ENCODE assay signal across 1 cellular context in the genomic region with DNA sequence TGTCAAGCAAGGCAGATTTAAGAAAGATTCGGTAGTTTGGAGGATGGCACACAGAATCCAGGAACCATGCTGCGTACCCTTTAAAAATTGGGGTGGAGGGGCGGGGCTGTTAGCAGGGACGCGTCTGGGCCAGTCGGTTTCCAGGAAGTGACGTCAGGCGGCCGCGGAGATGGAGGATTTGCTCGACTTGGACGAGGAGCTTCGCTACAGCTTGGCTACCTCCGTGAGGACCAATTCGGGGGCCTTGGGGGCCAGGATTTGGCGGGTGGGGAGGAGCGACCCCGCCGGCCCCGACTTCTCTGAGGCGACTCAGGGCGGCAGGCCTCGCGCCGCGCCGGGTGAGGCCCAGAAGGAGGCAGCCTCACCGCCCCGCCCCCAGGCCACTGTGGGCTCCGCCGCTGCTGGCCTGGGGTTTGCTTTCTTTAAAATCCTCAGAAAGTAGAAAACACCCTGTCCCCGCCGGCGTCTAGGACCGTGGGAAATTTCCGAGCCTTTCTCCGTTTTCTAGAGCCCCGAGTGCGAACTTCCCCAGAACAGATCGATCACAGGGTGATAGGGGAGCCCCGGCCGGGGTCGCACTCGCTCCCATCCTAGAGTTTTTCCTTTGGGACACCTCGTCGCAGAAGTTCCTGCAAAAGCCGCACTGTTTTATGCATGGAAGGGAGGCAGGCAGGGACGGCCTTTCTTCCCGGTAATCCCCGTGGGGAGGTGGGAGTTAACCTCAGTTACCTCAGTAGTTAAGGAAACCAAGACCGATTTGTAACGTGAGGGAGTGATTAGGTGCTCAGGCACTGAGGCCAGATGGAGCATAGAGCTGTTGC.
TF ChIP-seq lines count a peak whose summit lies in the region.

A gene (plus strand): TSS at position 146 of the 821 bp plus-strand sequence. CDS start 24 bp downstream, at position 170.

TF ChIP-seq in K562, 482 proteins besides CTCF, POLR2A, EP300 and RAD21 (continued from another document):
- TF ChIP-seq, protein P1, sequence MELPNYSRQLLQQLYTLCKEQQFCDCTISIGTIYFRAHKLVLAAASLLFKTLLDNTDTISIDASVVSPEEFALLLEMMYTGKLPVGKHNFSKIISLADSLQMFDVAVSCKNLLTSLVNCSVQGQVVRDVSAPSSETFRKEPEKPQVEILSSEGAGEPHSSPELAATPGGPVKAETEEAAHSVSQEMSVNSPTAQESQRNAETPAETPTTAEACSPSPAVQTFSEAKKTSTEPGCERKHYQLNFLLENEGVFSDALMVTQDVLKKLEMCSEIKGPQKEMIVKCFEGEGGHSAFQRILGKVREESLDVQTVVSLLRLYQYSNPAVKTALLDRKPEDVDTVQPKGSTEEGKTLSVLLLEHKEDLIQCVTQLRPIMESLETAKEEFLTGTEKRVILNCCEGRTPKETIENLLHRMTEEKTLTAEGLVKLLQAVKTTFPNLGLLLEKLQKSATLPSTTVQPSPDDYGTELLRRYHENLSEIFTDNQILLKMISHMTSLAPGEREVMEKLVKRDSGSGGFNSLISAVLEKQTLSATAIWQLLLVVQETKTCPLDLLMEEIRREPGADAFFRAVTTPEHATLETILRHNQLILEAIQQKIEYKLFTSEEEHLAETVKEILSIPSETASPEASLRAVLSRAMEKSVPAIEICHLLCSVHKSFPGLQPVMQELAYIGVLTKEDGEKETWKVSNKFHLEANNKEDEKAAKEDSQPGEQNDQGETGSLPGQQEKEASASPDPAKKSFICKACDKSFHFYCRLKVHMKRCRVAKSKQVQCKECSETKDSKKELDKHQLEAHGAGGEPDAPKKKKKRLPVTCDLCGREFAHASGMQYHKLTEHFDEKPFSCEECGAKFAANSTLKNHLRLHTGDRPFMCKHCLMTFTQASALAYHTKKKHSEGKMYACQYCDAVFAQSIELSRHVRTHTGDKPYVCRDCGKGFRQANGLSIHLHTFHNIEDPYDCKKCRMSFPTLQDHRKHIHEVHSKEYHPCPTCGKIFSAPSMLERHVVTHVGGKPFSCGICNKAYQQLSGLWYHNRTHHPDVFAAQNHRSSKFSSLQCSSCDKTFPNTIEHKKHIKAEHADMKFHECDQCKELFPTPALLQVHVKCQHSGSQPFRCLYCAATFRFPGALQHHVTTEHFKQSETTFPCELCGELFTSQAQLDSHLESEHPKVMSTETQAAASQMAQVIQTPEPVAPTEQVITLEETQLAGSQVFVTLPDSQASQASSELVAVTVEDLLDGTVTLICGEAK (IDR thresholded peaks at IDR 0.05) = peak; percentile 85
- TF ChIP-seq, protein P1 (CRISPR knock-in tag; IDR thresholded peaks at IDR 0.05) = no peak
- TF ChIP-seq, protein P2, sequence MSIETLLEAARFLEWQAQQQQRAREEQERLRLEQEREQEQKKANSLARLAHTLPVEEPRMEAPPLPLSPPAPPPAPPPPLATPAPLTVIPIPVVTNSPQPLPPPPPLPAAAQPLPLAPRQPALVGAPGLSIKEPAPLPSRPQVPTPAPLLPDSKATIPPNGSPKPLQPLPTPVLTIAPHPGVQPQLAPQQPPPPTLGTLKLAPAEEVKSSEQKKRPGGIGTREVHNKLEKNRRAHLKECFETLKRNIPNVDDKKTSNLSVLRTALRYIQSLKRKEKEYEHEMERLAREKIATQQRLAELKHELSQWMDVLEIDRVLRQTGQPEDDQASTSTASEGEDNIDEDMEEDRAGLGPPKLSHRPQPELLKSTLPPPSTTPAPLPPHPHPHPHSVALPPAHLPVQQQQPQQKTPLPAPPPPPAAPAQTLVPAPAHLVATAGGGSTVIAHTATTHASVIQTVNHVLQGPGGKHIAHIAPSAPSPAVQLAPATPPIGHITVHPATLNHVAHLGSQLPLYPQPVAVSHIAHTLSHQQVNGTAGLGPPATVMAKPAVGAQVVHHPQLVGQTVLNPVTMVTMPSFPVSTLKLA (conservative IDR thresholded peaks at IDR 0.05) = peak; percentile 29 to 77; a peak in 2 of 4 replicates
- no peak for TF ChIP-seq ILK (tag; IDR thresholded peaks at IDR 0.05; ENCODE audit: borderline replicate concordance, low read depth)
- 0 out of 2 replicates have a peak, but pooled peaks have one; percentile 6 for TF ChIP-seq ETV1 (tag; conservative IDR thresholded peaks at IDR 0.05; ENCODE audit: low read depth)
- no peak for TF ChIP-seq ZKSCAN3 (CRISPR knock-in tag; IDR thresholded peaks at IDR 0.05)
- TF ChIP-seq NCOA1 (IDR thresholded peaks at IDR 0.05; ENCODE audit: low read depth) = no peak
- peak; percentile 80 for TF ChIP-seq SAP30 (IDR thresholded peaks at IDR 0.05; ENCODE audit: borderline replicate concordance, insufficient read depth, low read depth, low read length, poor library complexity, severe bottlenecking)
- TF ChIP-seq EP400 (IDR thresholded peaks at IDR 0.05) = no peak
- TF ChIP-seq, protein P3, sequence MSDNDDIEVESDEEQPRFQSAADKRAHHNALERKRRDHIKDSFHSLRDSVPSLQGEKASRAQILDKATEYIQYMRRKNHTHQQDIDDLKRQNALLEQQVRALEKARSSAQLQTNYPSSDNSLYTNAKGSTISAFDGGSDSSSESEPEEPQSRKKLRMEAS (CRISPR knock-in tag; IDR thresholded peaks at IDR 0.05) = peak; percentile 49; the same call in 1 of the 2 replicates
- TF ChIP-seq HMGN3 (IDR thresholded peaks at IDR 0.05; ENCODE audit: borderline replicate concordance, extremely low read depth, insufficient read length, low read depth, low read length) = peak; percentile 47
- peak; percentile 74 for TF ChIP-seq CREB1 (IDR thresholded peaks at IDR 0.05)
- TF ChIP-seq CREB1 (CRISPR knock-in tag; IDR thresholded peaks at IDR 0.05) = peak; percentile 91
- TF ChIP-seq, protein P4, sequence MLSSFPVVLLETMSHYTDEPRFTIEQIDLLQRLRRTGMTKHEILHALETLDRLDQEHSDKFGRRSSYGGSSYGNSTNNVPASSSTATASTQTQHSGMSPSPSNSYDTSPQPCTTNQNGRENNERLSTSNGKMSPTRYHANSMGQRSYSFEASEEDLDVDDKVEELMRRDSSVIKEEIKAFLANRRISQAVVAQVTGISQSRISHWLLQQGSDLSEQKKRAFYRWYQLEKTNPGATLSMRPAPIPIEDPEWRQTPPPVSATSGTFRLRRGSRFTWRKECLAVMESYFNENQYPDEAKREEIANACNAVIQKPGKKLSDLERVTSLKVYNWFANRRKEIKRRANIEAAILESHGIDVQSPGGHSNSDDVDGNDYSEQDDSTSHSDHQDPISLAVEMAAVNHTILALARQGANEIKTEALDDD (IDR thresholded peaks at IDR 0.05) = peak; percentile 59; the same call in 1 of the 2 replicates
- TF ChIP-seq POLR3A (IDR thresholded peaks at IDR 0.05; ENCODE audit: borderline replicate concordance, extremely low read depth, insufficient read depth, insufficient read length) = no peak
- no peak for TF ChIP-seq ATF1 (CRISPR knock-in tag; IDR thresholded peaks at IDR 0.05)
- TF ChIP-seq ATF1 (tag; IDR thresholded peaks at IDR 0.05) = peak; percentile 95
- peak; percentile 57; the same call in 1 of the 2 replicates for TF ChIP-seq ELF1 (tag; IDR thresholded peaks at IDR 0.05)
- TF ChIP-seq, protein P5, sequence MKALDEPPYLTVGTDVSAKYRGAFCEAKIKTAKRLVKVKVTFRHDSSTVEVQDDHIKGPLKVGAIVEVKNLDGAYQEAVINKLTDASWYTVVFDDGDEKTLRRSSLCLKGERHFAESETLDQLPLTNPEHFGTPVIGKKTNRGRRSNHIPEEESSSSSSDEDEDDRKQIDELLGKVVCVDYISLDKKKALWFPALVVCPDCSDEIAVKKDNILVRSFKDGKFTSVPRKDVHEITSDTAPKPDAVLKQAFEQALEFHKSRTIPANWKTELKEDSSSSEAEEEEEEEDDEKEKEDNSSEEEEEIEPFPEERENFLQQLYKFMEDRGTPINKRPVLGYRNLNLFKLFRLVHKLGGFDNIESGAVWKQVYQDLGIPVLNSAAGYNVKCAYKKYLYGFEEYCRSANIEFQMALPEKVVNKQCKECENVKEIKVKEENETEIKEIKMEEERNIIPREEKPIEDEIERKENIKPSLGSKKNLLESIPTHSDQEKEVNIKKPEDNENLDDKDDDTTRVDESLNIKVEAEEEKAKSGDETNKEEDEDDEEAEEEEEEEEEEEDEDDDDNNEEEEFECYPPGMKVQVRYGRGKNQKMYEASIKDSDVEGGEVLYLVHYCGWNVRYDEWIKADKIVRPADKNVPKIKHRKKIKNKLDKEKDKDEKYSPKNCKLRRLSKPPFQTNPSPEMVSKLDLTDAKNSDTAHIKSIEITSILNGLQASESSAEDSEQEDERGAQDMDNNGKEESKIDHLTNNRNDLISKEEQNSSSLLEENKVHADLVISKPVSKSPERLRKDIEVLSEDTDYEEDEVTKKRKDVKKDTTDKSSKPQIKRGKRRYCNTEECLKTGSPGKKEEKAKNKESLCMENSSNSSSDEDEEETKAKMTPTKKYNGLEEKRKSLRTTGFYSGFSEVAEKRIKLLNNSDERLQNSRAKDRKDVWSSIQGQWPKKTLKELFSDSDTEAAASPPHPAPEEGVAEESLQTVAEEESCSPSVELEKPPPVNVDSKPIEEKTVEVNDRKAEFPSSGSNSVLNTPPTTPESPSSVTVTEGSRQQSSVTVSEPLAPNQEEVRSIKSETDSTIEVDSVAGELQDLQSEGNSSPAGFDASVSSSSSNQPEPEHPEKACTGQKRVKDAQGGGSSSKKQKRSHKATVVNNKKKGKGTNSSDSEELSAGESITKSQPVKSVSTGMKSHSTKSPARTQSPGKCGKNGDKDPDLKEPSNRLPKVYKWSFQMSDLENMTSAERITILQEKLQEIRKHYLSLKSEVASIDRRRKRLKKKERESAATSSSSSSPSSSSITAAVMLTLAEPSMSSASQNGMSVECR (CRISPR knock-in tag; IDR thresholded peaks at IDR 0.05) = peak; percentile 77
